Comparison of ENCODE assay signal across 16 cellular contexts in the genomic region with DNA sequence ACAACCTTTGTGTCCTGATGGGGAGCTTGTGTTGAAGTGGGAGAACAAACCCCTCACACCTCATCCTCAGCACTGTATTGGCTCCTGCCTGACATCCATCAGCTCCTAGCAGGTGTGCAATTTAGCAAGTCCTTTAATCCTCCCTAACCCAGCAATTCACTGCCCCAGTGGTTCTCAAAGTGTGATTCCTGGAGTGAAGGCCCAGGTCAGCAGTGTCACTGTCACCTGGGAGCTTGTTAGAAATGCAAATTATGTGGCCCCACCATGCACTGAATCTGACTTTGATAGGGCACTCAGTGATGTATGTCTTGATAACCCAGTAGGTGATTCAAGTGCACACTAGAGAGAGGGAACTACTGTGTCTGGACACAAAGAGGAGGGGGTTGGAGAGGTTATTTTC.
DNase-seq lines count a peak whose midpoint lies in the region; ATAC-seq and TF ChIP-seq lines count a peak whose summit lies in the region.
"Had no signal": no experiment of that assay in that cellular context is flagged by ENCODE, and none has a peak within 500 bp of the region (broad histone marks: within the 10 kb centered on the region; RNA-seq: fewer than 3 reads in every experiment).

No MANE protein-coding gene starts in this region.

- H3K27me3 ChIP-seq in body of pancreas (no peaks in the 10 kb centered on the region), ovary (no peaks in the 10 kb centered on the region), H7 (ENCODE audit: control insufficient read depth, insufficient read depth, low read length) (no peaks in the 10 kb centered on the region)

- no peaks in the 10 kb centered on the region for H3K9me3 Mint-ChIP-seq in IgD-negative memory B cell
- H3K9me3 Mint-ChIP-seq: naive thymus-derived CD8-positive, alpha-beta T cell had no signal

- H3K27me3 Mint-ChIP-seq in IgD-negative memory B cell: no peaks in the 10 kb centered on the region

- H3K27ac ChIP-seq in 22Rv1 (peak overlapping the region; percentile 62), body of pancreas (peak overlapping the region in 3 of 4 donors; percentile 66 to 87 (median 75)), ovary (peak overlapping the region; percentile 23 to 73)

- H3K4me1 ChIP-seq in body of pancreas (peaks cover 57% of the 10 kb centered on the region), ovary (ENCODE audit: insufficient read depth) (peaks cover 8% of the 10 kb centered on the region)

- peaks cover 25 to 31% (median 25%) of the 10 kb centered on the region in 3 donors for H3K4me1 Mint-ChIP-seq in IgD-negative memory B cell

- no peak for TF ChIP-seq CTCF in 22Rv1 (IDR thresholded peaks at IDR 0.05)
- no peak for TF ChIP-seq CTCF in body of pancreas (IDR thresholded peaks at IDR 0.05)
- no peak for TF ChIP-seq CTCF in ovary (IDR thresholded peaks at IDR 0.05)
- no peak for TF ChIP-seq CTCF in lower leg skin (IDR thresholded peaks at IDR 0.05)

- H3K36me3 ChIP-seq in body of pancreas (replicated peaks in 1 of 2; ENCODE audit: insufficient read depth in 1 of 2, low read depth in 2 of 2) (no peaks in the 10 kb centered on the region), ovary (no peaks in the 10 kb centered on the region), H7 (replicated peaks; ENCODE audit: control insufficient read depth, insufficient read depth, low read length) (no peaks in the 10 kb centered on the region)

- no peak for TF ChIP-seq EP300 in ovary (IDR thresholded peaks at IDR 0.05)

- H3K4me3 Mint-ChIP-seq in IgD-negative memory B cell: no peak overlapping the region
- H3K4me3 Mint-ChIP-seq: naive thymus-derived CD8-positive, alpha-beta T cell had no signal

- no peak overlapping the region for H3K4me3 ChIP-seq in body of pancreas
- H3K4me3 ChIP-seq in ovary: no peak overlapping the region
- no peak overlapping the region for H3K4me3 ChIP-seq in H7 (ENCODE audit: insufficient read depth, low read depth, low read length)
- no peak overlapping the region for H3K4me3 ChIP-seq in lower leg skin (ENCODE audit: low read depth, poor library complexity, severe bottlenecking)

- DNase-seq in body of pancreas: no peak
- no peak for DNase-seq in ovary
- DNase-seq in H7: no peak
- no peak for DNase-seq in activated CD8-positive, alpha-beta memory T cell treated with anti-CD3 and anti-CD28 coated beads, Interleukin-2, amount 50 U/mL, for 4 hours
- DNase-seq in lower leg skin (ENCODE audit: low spot score in 2 of 2): no peak
- DNase-seq in UCSD-AML1 (lab: John Stamatoyannopoulos, UW; ENCODE audit: unreplicated experiment): no peak
- DNase-seq: activated CD4-positive, alpha-beta T cell treated with anti-CD3 and anti-CD28 coated beads for 48 hours; Caco-2; naive thymus-derived CD8-positive, alpha-beta T cell; NCI-H1092; NCI-H446 treated with DMSO at 0.1 percent for 48 hours; right cardiac atrium; stimulated activated CD4-positive, alpha-beta T cell treated with anti-CD3 and anti-CD28 coated beads, Interleukin-4, amount 100 ng/mL, for 24 hours; T-helper 1 cell had no signal

- no peaks in the 10 kb centered on the region for H3K36me3 Mint-ChIP-seq in IgD-negative memory B cell
- H3K36me3 Mint-ChIP-seq: naive thymus-derived CD8-positive, alpha-beta T cell had no signal

- ATAC-seq in body of pancreas: no peak
- ATAC-seq: naive thymus-derived CD8-positive, alpha-beta T cell; right cardiac atrium had no signal

- H3K27ac Mint-ChIP-seq in IgD-negative memory B cell: peak overlapping the region in 2 of 3 donors; percentile 17 to 63
- H3K27ac Mint-ChIP-seq: naive thymus-derived CD8-positive, alpha-beta T cell had no signal

- no peaks in the 10 kb centered on the region for H3K9me3 ChIP-seq in body of pancreas
- H3K9me3 ChIP-seq in ovary: no peaks in the 10 kb centered on the region
- H3K9me3 ChIP-seq: Caco-2 had no signal

- intact Hi-C loops in body of pancreas (cut with DNase I): no loop called here
- intact Hi-C loops in ovary (cut with DNase I): no loop called here
- intact Hi-C loops in lower leg skin (cut with DNase I; ENCODE audit: low total_unique reads): no loop called here

- TF ChIP-seq POLR2A in body of pancreas (IDR thresholded peaks at IDR 0.05): no peak
- TF ChIP-seq POLR2A in ovary (IDR thresholded peaks at IDR 0.05): no peak
- TF ChIP-seq POLR2A in lower leg skin (IDR thresholded peaks at IDR 0.05): no peak
